Comparison of ENCODE assay signal across 9 cellular contexts in the genomic region with DNA sequence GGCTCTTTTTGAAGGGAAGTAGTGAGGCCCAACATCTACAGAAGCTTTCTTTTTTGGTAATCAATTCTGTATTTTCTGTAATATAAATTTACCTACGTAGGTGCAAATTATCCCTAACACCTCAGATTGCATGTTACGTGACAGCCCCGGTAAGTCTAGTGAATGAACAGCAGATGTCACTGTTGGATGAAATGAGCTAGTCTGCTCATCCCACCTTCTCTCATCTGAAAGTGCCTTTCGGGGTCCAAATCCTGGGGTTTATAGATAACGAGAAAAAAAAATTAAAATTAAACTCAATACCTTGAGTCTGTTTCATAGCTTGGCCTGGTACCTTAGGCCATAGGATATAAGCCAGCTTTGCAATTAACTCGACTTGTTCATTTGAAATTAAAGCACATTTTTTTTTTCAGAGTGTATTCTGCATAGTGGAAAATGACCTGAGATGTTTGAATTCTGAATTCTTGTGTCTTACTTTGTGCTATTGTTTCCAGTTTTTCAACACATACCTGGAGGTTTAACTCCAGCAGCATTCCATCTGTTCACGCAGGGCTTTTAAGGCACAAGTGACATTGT.
DNase-seq lines count a peak whose midpoint lies in the region; ATAC-seq, FAIRE-seq and TF ChIP-seq lines count a peak whose summit lies in the region.
"Had no signal": no experiment of that assay in that cellular context is flagged by ENCODE, and none has a peak within 500 bp of the region (broad histone marks: within the 10 kb centered on the region; RNA-seq: fewer than 3 reads in every experiment).

No MANE protein-coding gene starts in this region.

- DNase-seq in H54 (ENCODE audit: insufficient read length, low spot score) = no peak
- DNase-seq in NCI-H748 (lab: John Stamatoyannopoulos, UW; ENCODE audit: unreplicated experiment) = peak; percentile 70
- no peak for DNase-seq in epithelial cell of proximal tubule (ENCODE audit: low read depth)
- no peak for DNase-seq in GM19239 (ENCODE audit: insufficient read length, low spot score)
- no peak for DNase-seq in effector CD4-positive, alpha-beta T cell
- DNase-seq: naive B cell had no signal

- TF ChIP-seq POLR2A in H54 (IDR thresholded peaks at IDR 0.05; ENCODE audit: low read depth, low read length) = no peak

- peak; percentile 56 for FAIRE-seq in A204.1 (lab: Jason Lieb, UNC)
- FAIRE-seq in H54 (lab: Jason Lieb, UNC) = peak; percentile 65
- no peak for FAIRE-seq in GM19239 (lab: Jason Lieb, UNC)

- ATAC-seq in GM19463 (IDR thresholded peaks at IDR 0.05; ENCODE audit: unreplicated experiment) (no peak), HG02759 (IDR thresholded peaks at IDR 0.05; ENCODE audit: unreplicated experiment) (no peak)

- TF ChIP-seq CTCF in epithelial cell of proximal tubule (conservative IDR thresholded peaks at IDR 0.05; ENCODE audit: low read depth, low read length) = peak; percentile 80

- H3K4me3 ChIP-seq in epithelial cell of proximal tubule (ENCODE audit: low read depth, low read length) = no peak overlapping the region
